ENCODE assay signal across 17 cellular contexts in genomic region chr2:29443627-29444026, GRCh38.
DNase-seq lines count a peak whose midpoint lies in the region; ATAC-seq and TF ChIP-seq lines count a peak whose summit lies in the region.
"Had no signal": no experiment of that assay in that cellular context is flagged by ENCODE, and none has a peak within 500 bp of the region (broad histone marks: within the 10 kb centered on the region; RNA-seq: fewer than 3 reads in every experiment).

No MANE protein-coding gene starts in this region.

- H3K4me3 ChIP-seq in left ventricle myocardium inferior (no peak overlapping the region), choroid plexus epithelial cell (ENCODE audit: low read depth, low read length) (no peak overlapping the region), H7 (ENCODE audit: insufficient read depth, low read depth, low read length) (no peak overlapping the region)
- H3K4me3 ChIP-seq: adrenal gland, smooth muscle cell had no signal

- H3K4me1 ChIP-seq in left ventricle myocardium inferior, result peaks cover 9% of the 10 kb centered on the region
- H3K4me1 ChIP-seq: adrenal gland had no signal

- H3K27me3 ChIP-seq in left ventricle myocardium inferior (ENCODE audit: low read depth) (no peaks in the 10 kb centered on the region), H7 (ENCODE audit: control insufficient read depth, insufficient read depth, low read length) (no peaks in the 10 kb centered on the region)
- H3K27me3 ChIP-seq: adrenal gland had no signal

- no peak overlapping the region for H3K27ac ChIP-seq in left ventricle myocardium inferior (replicated peaks)
- H3K27ac ChIP-seq: adrenal gland had no signal

- DNase-seq in left ventricle myocardium superior, result no peak
- DNase-seq in left ventricle myocardium inferior, result no peak
- DNase-seq in M059J (ENCODE audit: low read depth), result peak; percentile 93
- DNase-seq in choroid plexus epithelial cell (ENCODE audit: low read depth), result peak; percentile 29
- DNase-seq in stimulated activated effector memory CD8-positive, alpha-beta T cell treated with anti-CD3 and anti-CD28 coated beads, Interleukin-12 subunit alpha, Interleukin-12 subunit beta, amount 100 ng/mL, for 72 hours (ENCODE audit: low spot score in 2 of 2), result no peak
- no peak for DNase-seq in H7
- no peak for DNase-seq in inferior parietal cortex (ENCODE audit: extremely low spot score)
- DNase-seq in occipital lobe (lab: John Stamatoyannopoulos, UW), result no peak
- DNase-seq: AML-193; KG1; NCI-H2081 treated with DMSO at 0.1 percent for 48 hours; NK-92 treated with Interleukin-12 subunit alpha and Interleukin-12 subunit beta, amount 100 ng/mL, for 24 hours; stimulated activated naive CD4-positive, alpha-beta T cell treated with Interleukin-2 at 50 U/mL for 16 hours had no signal

- H3K9me3 ChIP-seq in left ventricle myocardium inferior (replicated peaks), result no peaks in the 10 kb centered on the region
- H3K9me3 ChIP-seq: adrenal gland had no signal

- H3K4me3 Mint-ChIP-seq in stimulated activated effector memory CD8-positive, alpha-beta T cell treated with anti-CD3 and anti-CD28 coated beads, Interleukin-12 subunit alpha, Interleukin-12 subunit beta, amount 100 ng/mL, for 72 hours, result no peak overlapping the region
- H3K4me3 Mint-ChIP-seq: activated T-helper 1 cell treated with anti-CD3 and anti-CD28 coated beads, Interleukin-12 subunit alpha, Interleukin-12 subunit beta, Interleukin-2, Interleukin-4 antibody, amounts not matched to agents 30 ng/mL and 10 ng/mL and 1 ng/mL, durations not matched to agents 14 hours and 24 hours and 36 hours had no signal

- H3K4me1 Mint-ChIP-seq in stimulated activated effector memory CD8-positive, alpha-beta T cell treated with anti-CD3 and anti-CD28 coated beads, Interleukin-12 subunit alpha, Interleukin-12 subunit beta, amount 100 ng/mL, for 72 hours, result no peaks in the 10 kb centered on the region

- H3K36me3 ChIP-seq in left ventricle myocardium inferior (no peaks in the 10 kb centered on the region), H7 (replicated peaks; ENCODE audit: control insufficient read depth, insufficient read depth, low read length) (no peaks in the 10 kb centered on the region)
- H3K36me3 ChIP-seq: adrenal gland had no signal

- TF ChIP-seq CTCF in left ventricle myocardium inferior (IDR thresholded peaks at IDR 0.05; ENCODE audit: borderline replicate concordance), result no peak
- no peak for TF ChIP-seq CTCF in choroid plexus epithelial cell (conservative IDR thresholded peaks at IDR 0.05; ENCODE audit: low read depth, low read length)

- peak; percentile 90 for ATAC-seq in left ventricle myocardium superior
- ATAC-seq in stimulated activated effector memory CD8-positive, alpha-beta T cell treated with anti-CD3 and anti-CD28 coated beads, Interleukin-12 subunit alpha, Interleukin-12 subunit beta, amount 100 ng/mL, for 72 hours, result no peak
- ATAC-seq: HCT116 had no signal

- H3K36me3 Mint-ChIP-seq in stimulated activated effector memory CD8-positive, alpha-beta T cell treated with anti-CD3 and anti-CD28 coated beads, Interleukin-12 subunit alpha, Interleukin-12 subunit beta, amount 100 ng/mL, for 72 hours, result no peaks in the 10 kb centered on the region

- H3K9me3 Mint-ChIP-seq in stimulated activated effector memory CD8-positive, alpha-beta T cell treated with anti-CD3 and anti-CD28 coated beads, Interleukin-12 subunit alpha, Interleukin-12 subunit beta, amount 100 ng/mL, for 72 hours, result no peaks in the 10 kb centered on the region
- H3K9me3 Mint-ChIP-seq: activated T-helper 1 cell treated with anti-CD3 and anti-CD28 coated beads, Interleukin-12 subunit alpha, Interleukin-12 subunit beta, Interleukin-2, Interleukin-4 antibody, amounts not matched to agents 30 ng/mL and 10 ng/mL and 1 ng/mL, durations not matched to agents 14 hours and 24 hours and 36 hours had no signal

- intact Hi-C loops in left ventricle myocardium superior (cut with micrococcal nuclease) (no loop called here), left ventricle myocardium inferior (cut with micrococcal nuclease) (no loop called here)

- no peak overlapping the region for H3K27ac Mint-ChIP-seq in stimulated activated effector memory CD8-positive, alpha-beta T cell treated with anti-CD3 and anti-CD28 coated beads, Interleukin-12 subunit alpha, Interleukin-12 subunit beta, amount 100 ng/mL, for 72 hours
- H3K27ac Mint-ChIP-seq: activated T-helper 1 cell treated with anti-CD3 and anti-CD28 coated beads, Interleukin-12 subunit alpha, Interleukin-12 subunit beta, Interleukin-2, Interleukin-4 antibody, amounts not matched to agents 30 ng/mL and 10 ng/mL and 1 ng/mL, durations not matched to agents 14 hours and 24 hours and 36 hours had no signal

Comparison
In these comparisons a context has a peak if more than half of its experiments do, and no peak if none do; other contexts are left out.
1. DNase-seq: peak in M059J (single experiment) and choroid plexus epithelial cell (single experiment); none in left ventricle myocardium superior (single experiment), left ventricle myocardium inferior (single experiment), stimulated activated effector memory CD8-positive, alpha-beta T cell treated with anti-CD3 and anti-CD28 coated beads, Interleukin-12 subunit alpha, Interleukin-12 subunit beta, amount 100 ng/mL, for 72 hours (0 of 2), H7 (single experiment), inferior parietal cortex (single experiment) and occipital lobe (single experiment).